Comparison of ENCODE assay signal across 15 cellular contexts in genomic region chr12:96240251-96240650, GRCh38. TPM values are rescaled to one million over a fixed set of nuclear protein-coding genes. Genes with fewer than 3 reads are reported as not detected.
DNase-seq lines count a peak whose midpoint lies in the region; ATAC-seq and TF ChIP-seq lines count a peak whose summit lies in the region.
"Had no signal": no experiment of that assay in that cellular context is flagged by ENCODE, and none has a peak within 500 bp of the region (broad histone marks: within the 10 kb centered on the region; RNA-seq: fewer than 3 reads in every experiment).

No MANE protein-coding gene starts in this region.

- H3K9me3 Mint-ChIP-seq in endodermal cell (no peaks in the 10 kb centered on the region), nephron (no peaks in the 10 kb centered on the region)

- no peaks in the 10 kb centered on the region for H3K36me3 ChIP-seq in right atrium auricular region
- no peaks in the 10 kb centered on the region for H3K36me3 ChIP-seq in endodermal cell (ENCODE audit: control insufficient read depth, insufficient read depth, low read length)

- H3K4me3 Mint-ChIP-seq in endodermal cell = no peak overlapping the region
- H3K4me3 Mint-ChIP-seq in nephron = no peak overlapping the region

- no peak for ATAC-seq in left ventricle myocardium superior
- ATAC-seq: left colon had no signal

- peaks cover 3% of the 10 kb centered on the region for H3K4me1 Mint-ChIP-seq in endodermal cell
- H3K4me1 Mint-ChIP-seq in nephron = peaks cover 41% of the 10 kb centered on the region

- H3K36me3 Mint-ChIP-seq in endodermal cell (ENCODE audit: low read depth) (peaks cover 5% of the 10 kb centered on the region), nephron (ENCODE audit: low read depth) (peaks cover 10% of the 10 kb centered on the region)

- H3K27me3 ChIP-seq in right atrium auricular region (no peaks in the 10 kb centered on the region), endodermal cell (ENCODE audit: control insufficient read depth, insufficient read depth, low read length, poor library complexity, severe bottlenecking) (no peaks in the 10 kb centered on the region)

- POLR2A ChIA-PET in GM10248 (lab: Yijun Ruan, JAX) = no interaction called here

- no peak overlapping the region for H3K27ac Mint-ChIP-seq in endodermal cell
- peak overlapping the region; percentile 20 to 58 (median 24) for H3K27ac Mint-ChIP-seq in nephron

- TF ChIP-seq CTCF in right atrium auricular region (IDR thresholded peaks at IDR 0.05) = no peak
- no peak for TF ChIP-seq CTCF in endodermal cell (conservative IDR thresholded peaks at IDR 0.05)
- no peak for TF ChIP-seq CTCF in nephron (IDR thresholded peaks at IDR 0.05; ENCODE audit: unreplicated experiment in 3 of 3)
- TF ChIP-seq CTCF in GM10248 (IDR thresholded peaks at IDR 0.05; ENCODE audit: control extremely low read depth, extremely low read depth, low read depth, missing control alignments) = no peak

- H3K27me3 Mint-ChIP-seq in endodermal cell (ENCODE audit: insufficient read depth) (no peaks in the 10 kb centered on the region), nephron (ENCODE audit: low read depth) (no peaks in the 10 kb centered on the region)

- peaks cover 0 to 84% of the 10 kb centered on the region in 2 donors for H3K4me1 ChIP-seq in right atrium auricular region
- no peaks in the 10 kb centered on the region for H3K4me1 ChIP-seq in endodermal cell (ENCODE audit: control insufficient read depth, insufficient read depth, low read length)

- H3K9ac ChIP-seq in endodermal cell (ENCODE audit: extremely low read depth, low read length, poor library complexity, severe bottlenecking) = no peak overlapping the region

- WGBS in endodermal cell (ENCODE audit: insufficient coverage in 1 of 2, insufficient read length in 1 of 2), 2 experiments = 99 to 100% methylated on average over 3 of the region's 3 CpGs

- H3K27ac ChIP-seq in right atrium auricular region (peak overlapping the region; percentile 82 to 91), endodermal cell (ENCODE audit: low read depth, low read length) (peak overlapping the region; percentile 21), substantia nigra (ENCODE audit: low read depth, low read length, poor library complexity, severe bottlenecking) (no peak overlapping the region)

- no peak for DNase-seq in right atrium auricular region (ENCODE audit: low spot score)
- no peak for DNase-seq in left ventricle myocardium superior
- no peak for DNase-seq in endodermal cell
- DNase-seq in GM10248 (ENCODE audit: extremely low spot score) = no peak
- DNase-seq in substantia nigra (lab: John Stamatoyannopoulos, UW) = no peak
- DNase-seq in NCI-H1105 treated with DMSO at 0.1 percent for 48 hours (lab: John Stamatoyannopoulos, UW) = no peak
- no peak for DNase-seq in NCI-H446 treated with DMSO at 0.1 percent for 48 hours (lab: John Stamatoyannopoulos, UW)
- DNase-seq: activated CD4-positive, CD25-positive, alpha-beta regulatory T cell treated with anti-CD3 and anti-CD28 coated beads, Interleukin-2, amount 50 U/mL, for 72 hours; activated T-cell treated with anti-CD3 and anti-CD28 coated beads for 4 hours; Karpas-422; NCI-H2107; nucleus accumbens; stimulated activated CD8-positive, alpha-beta memory T cell treated with anti-CD3 and anti-CD28 coated beads, Interleukin-4, amount 100 ng/mL, for 48 hours had no signal

- H3K9me3 ChIP-seq in right atrium auricular region (no peaks in the 10 kb centered on the region), endodermal cell (ENCODE audit: control insufficient read depth, low read length) (no peaks in the 10 kb centered on the region)

- intact Hi-C loops in left ventricle myocardium superior (cut with micrococcal nuclease) = no loop called here

- H3K4me3 ChIP-seq in right atrium auricular region (no peak overlapping the region), endodermal cell (ENCODE audit: low read length) (no peak overlapping the region)

- CTCF ChIA-PET in GM10248 (lab: Yijun Ruan, JAX) = interaction anchor here (0.7 to 3.6 kb wide), 4 partner anchors 9 to 17 kb away, joined by 3 to 11 read pairs (median 4); no protein-coding TSS in a partner anchor

RNA-seq across cellular contexts. Expression of gene ELK3, which starts 46.1 kb away (rescaled TPM):
- total RNA-seq in right atrium auricular region = 10 to 100 TPM; 15.1 to 16.3 TPM
- total RNA-seq in left ventricle myocardium superior = 21.1 TPM
- total RNA-seq in endodermal cell = 10 to 100 TPM; 17.1 to 18.1 TPM
- polyA plus RNA-seq in endodermal cell (2013, experiment 1 of 2) = 20.7 TPM
- polyA plus RNA-seq in endodermal cell (2013, experiment 2 of 2) = 26.6 TPM
